ENCODE assay signal across 12 cellular contexts in the genomic region with DNA sequence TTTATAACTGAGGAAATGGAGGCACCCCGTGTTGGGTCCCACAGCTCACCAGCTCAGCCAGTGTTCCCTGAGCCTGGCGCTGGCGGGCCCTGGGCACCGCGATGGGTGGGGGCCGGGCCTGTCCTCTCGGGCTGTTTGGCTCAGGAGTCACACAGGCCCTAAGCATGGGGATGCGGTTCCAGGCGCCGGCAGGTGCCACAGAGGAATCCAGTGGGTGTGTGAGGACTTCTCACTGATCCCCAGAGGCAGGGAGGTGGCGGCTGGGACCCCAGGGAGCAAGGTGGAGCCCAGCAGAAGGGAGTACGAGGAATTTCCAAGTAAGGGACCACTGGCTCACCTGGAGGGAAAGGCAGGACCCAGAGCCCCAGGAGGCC. TPM values are rescaled to one million over a fixed set of nuclear protein-coding genes. Genes with fewer than 3 reads are reported as not detected.
"Had no signal": no experiment of that assay in that cellular context is flagged by ENCODE, and none has a peak within 500 bp of the region (broad histone marks: within the 10 kb centered on the region; RNA-seq: fewer than 3 reads in every experiment).

No MANE protein-coding gene starts in this region.

- ATAC-seq: foreskin keratinocyte, left colon, natural killer cell, psoas muscle had no signal

- H3K27ac ChIP-seq: esophagus squamous epithelium, foreskin keratinocyte, psoas muscle, sigmoid colon had no signal

- H3K4me3 ChIP-seq: esophagus squamous epithelium, psoas muscle, sigmoid colon had no signal

- H3K9me3 ChIP-seq: esophagus squamous epithelium, psoas muscle, sigmoid colon had no signal

- DNase-seq: activated CD4-positive, alpha-beta T cell treated with anti-CD3 and anti-CD28 coated beads, Interleukin-2, amount 50 U/mL, for 1 hour; esophagus squamous epithelium; foreskin keratinocyte; left colon; mammary epithelial cell; natural killer cell; nucleus accumbens; psoas muscle; sigmoid colon; stimulated activated CD4-positive, alpha-beta T cell treated with anti-CD3 and anti-CD28 coated beads, Interleukin-12 subunit alpha, Interleukin-12 subunit beta, amount 100 ng/mL, for 4 hours; stimulated activated CD4-positive, alpha-beta T cell treated with anti-CD3 and anti-CD28 coated beads, Interleukin-2, amount 100 ng/mL, for 48 hours; trophoblast cell had no signal

- H3K4me1 ChIP-seq: foreskin keratinocyte, psoas muscle, sigmoid colon had no signal

- H3K4me3 Mint-ChIP-seq: natural killer cell had no signal

- H3K27me3 ChIP-seq: foreskin keratinocyte had no signal

- H3K9me3 Mint-ChIP-seq: natural killer cell had no signal

- H3K36me3 ChIP-seq: esophagus squamous epithelium, sigmoid colon had no signal

- H3K36me3 Mint-ChIP-seq: natural killer cell had no signal

RNA-seq across cellular contexts. Expression of a gene that starts 57.5 kb away (rescaled TPM):
- total RNA-seq: foreskin keratinocyte, mammary epithelial cell had no signal
